In genomic region chr21:46324390-46325072, GRCh38 we compare ENCODE assay signal across 8 cellular contexts. TPM values are rescaled to one million over a fixed set of nuclear protein-coding genes. Genes with fewer than 3 reads are reported as not detected.
DNase-seq lines count a peak whose midpoint lies in the region; ATAC-seq and TF ChIP-seq lines count a peak whose summit lies in the region.

No MANE protein-coding gene starts in this region.

- H3K4me3 Mint-ChIP-seq in endothelial cell (ENCODE audit: unreplicated experiment) = peak overlapping the region; percentile 85

- peak; percentile 54 for ATAC-seq in GM19463 (IDR thresholded peaks at IDR 0.05; ENCODE audit: unreplicated experiment)

- peak overlapping the region; percentile 100 for H3K27ac ChIP-seq in HL-60 (replicated peaks)

- H3K9me3 Mint-ChIP-seq in endothelial cell (ENCODE audit: unreplicated experiment) = no peaks in the 10 kb centered on the region

- no peaks in the 10 kb centered on the region for H3K27me3 ChIP-seq in HL-60 (ENCODE audit: insufficient read depth, poor library complexity, severe bottlenecking)

- H3K36me3 Mint-ChIP-seq in endothelial cell (ENCODE audit: low read depth, unreplicated experiment) = peaks cover 10% of the 10 kb centered on the region

- TF ChIP-seq CTCF in HL-60 (IDR thresholded peaks at IDR 0.05; ENCODE audit: insufficient read depth, low read length) (no peak), endothelial cell (IDR thresholded peaks at IDR 0.05; ENCODE audit: unreplicated experiment) (no peak)

- peak; percentile 80 for DNase-seq in COLO829 (ENCODE audit: low spot score)
- DNase-seq in HL-60 (ENCODE audit: low read depth in 1 of 2, low spot score in 1 of 2) = peak; percentile 74 to 80
- DNase-seq in NOMO-1 (lab: John Stamatoyannopoulos, UW; ENCODE audit: unreplicated experiment in 2 of 2) = peak; percentile 63 to 81
- DNase-seq in activated CD8-positive, alpha-beta memory T cell treated with anti-CD3 and anti-CD28 coated beads, Interleukin-2, amount 50 U/mL, for 1 hour (ENCODE audit: extremely low read depth) = peak; percentile 51
- peak; percentile 88 for DNase-seq in endothelial cell (ENCODE audit: low spot score)
- DNase-seq in midbrain (lab: John Stamatoyannopoulos, UW) = peak; percentile 89
- peak; percentile 72 to 77 for DNase-seq in stimulated activated CD8-positive, alpha-beta memory T cell treated with anti-CD3 and anti-CD28 coated beads, Interleukin-15, amount 100 ng/mL, for 4 hours (ENCODE audit: low read depth in 2 of 2)

- peaks cover 5% of the 10 kb centered on the region for H3K27me3 Mint-ChIP-seq in endothelial cell (ENCODE audit: unreplicated experiment)

- peaks cover 31% of the 10 kb centered on the region for H3K4me1 Mint-ChIP-seq in endothelial cell (ENCODE audit: unreplicated experiment)

- peak overlapping the region; percentile 92 for H3K4me3 ChIP-seq in HL-60 (replicated peaks; ENCODE audit: insufficient read depth, low read length)

- no peak overlapping the region for H3K27ac Mint-ChIP-seq in endothelial cell (ENCODE audit: unreplicated experiment)

RNA-seq across cellular contexts. Expression of gene PCNT, which starts 0.6 kb away (rescaled TPM):
- total RNA-seq in endothelial cell (ENCODE audit: unreplicated experiment) = 36.0 TPM

RNA-seq across cellular contexts. Expression of gene C21orf58, which starts 0.9 kb away (rescaled TPM):
- total RNA-seq in endothelial cell (ENCODE audit: unreplicated experiment) = 5.9 TPM

RNA-seq across cellular contexts. Expression of gene YBEY, which starts 38.4 kb away (rescaled TPM):
- 7.0 TPM for total RNA-seq in endothelial cell (ENCODE audit: unreplicated experiment)

RNA-seq across cellular contexts. Expression of gene MCM3AP, which starts 39.1 kb away (rescaled TPM):
- total RNA-seq in endothelial cell (ENCODE audit: unreplicated experiment) = 92.1 TPM

Comparison
In these comparisons a context has a peak if more than half of its experiments do, and no peak if none do; other contexts are left out.
1. Peak in every context shown above with its lines: DNase-seq, ATAC-seq, H3K4me3 ChIP-seq and H3K27ac ChIP-seq.